8 cellular contexts compared by ENCODE assay signal in the genomic region with DNA sequence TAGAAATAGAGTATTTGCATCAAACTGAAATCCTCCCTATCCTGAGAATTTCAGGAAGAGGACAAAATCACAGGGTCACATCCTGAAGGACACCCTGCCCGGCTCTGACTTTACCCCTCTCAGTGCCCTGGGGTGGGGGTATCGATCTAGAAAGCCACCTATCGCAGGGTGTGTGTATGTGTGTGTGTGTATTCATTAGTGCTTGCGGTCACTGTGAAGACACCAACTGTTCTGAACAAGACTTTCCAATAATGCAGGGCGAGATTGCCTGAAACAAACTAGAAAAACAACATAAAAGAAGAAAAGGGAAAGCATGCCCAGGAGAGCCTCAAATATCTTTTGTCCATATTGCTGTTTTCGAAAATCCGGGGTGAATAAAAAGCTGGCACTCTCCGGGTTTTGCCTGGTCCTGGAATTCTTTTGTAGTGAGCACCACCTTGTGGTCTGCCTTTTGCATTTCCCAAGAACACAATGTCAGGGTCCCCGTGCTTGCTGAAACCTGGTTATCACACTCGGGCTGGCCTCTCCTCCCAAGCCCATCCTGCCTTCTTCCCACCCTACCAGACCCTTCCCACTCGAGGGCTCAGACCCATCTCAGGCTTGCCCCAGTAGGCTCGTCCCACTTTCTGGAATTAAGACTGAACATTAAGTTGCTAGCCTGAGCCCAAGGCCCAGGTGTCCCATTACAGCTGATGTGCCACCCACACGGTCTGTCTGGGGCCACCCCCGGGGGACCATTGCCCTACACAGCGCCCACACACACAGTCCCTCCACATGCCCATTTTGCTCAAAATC. TPM values are rescaled to one million over a fixed set of nuclear protein-coding genes. Genes with fewer than 3 reads are reported as not detected.
DNase-seq lines count a peak whose midpoint lies in the region; ATAC-seq and TF ChIP-seq lines count a peak whose summit lies in the region.

No MANE protein-coding gene starts in this region.

- H3K4me3 ChIP-seq in brain microvascular endothelial cell (ENCODE audit: low read depth, low read length) (no peak overlapping the region), spleen (no peak overlapping the region)

- ATAC-seq in HG03108 (IDR thresholded peaks at IDR 0.05; ENCODE audit: unreplicated experiment) (no peak), HG03342 (IDR thresholded peaks at IDR 0.05; ENCODE audit: unreplicated experiment) (no peak)

- H3K4me3 Mint-ChIP-seq in CD14-positive monocyte = peak overlapping the region in 1 of 2 donors; percentile 14

- H3K9me3 ChIP-seq in spleen = no peaks in the 10 kb centered on the region

- H3K36me3 ChIP-seq in brain microvascular endothelial cell (replicated peaks) (no peaks in the 10 kb centered on the region), spleen (no peaks in the 10 kb centered on the region)

- no peak overlapping the region for H3K27ac ChIP-seq in brain microvascular endothelial cell
- peak overlapping the region in 1 of 8 donors; percentile 60 for H3K27ac ChIP-seq in spleen

- DNase-seq in CD14-positive monocyte (ENCODE audit: low spot score) = no peak
- DNase-seq in H4 (ENCODE audit: low spot score) = peak; percentile 63
- peak; percentile 13 for DNase-seq in NCI-H524 treated with DMSO at 0.1 percent for 48 hours (lab: John Stamatoyannopoulos, UW)
- DNase-seq in brain microvascular endothelial cell = peak; percentile 63
- peak; percentile 73 for DNase-seq in iPS-NIHi11 (ENCODE audit: low spot score)
- no peak for DNase-seq in spleen

- peaks cover 8% of the 10 kb centered on the region for H3K4me1 Mint-ChIP-seq in CD14-positive monocyte

- WGBS in spleen, 5 donors = 31 to 44% (median 35%) methylated on average over 15 of the region's 15 CpGs

- no peak for TF ChIP-seq POLR2A in spleen (IDR thresholded peaks at IDR 0.05)

- H3K36me3 Mint-ChIP-seq in CD14-positive monocyte = no peaks in the 10 kb centered on the region

- in situ Hi-C loops in brain microvascular endothelial cell (cut with HindIII; ENCODE audit: low pct_ligation_motif_present, low sequenced_read_pairs) = loop anchor here (25.0 kb wide), 1 partner anchor 723 kb away; no protein-coding TSS in a partner anchor

- intact Hi-C loops in CD14-positive monocyte (cut with micrococcal nuclease) (loop anchor here in 1 of 2 donors (5.0 kb wide), 1 partner anchor 713 kb away; no protein-coding TSS in a partner anchor), spleen (cut with DNase I; ENCODE audit: low total_unique reads) (loop anchor here (5.0 to 10.0 kb wide), 2 partner anchors 486 to 708 kb away; no protein-coding TSS in a partner anchor)

- H3K27ac Mint-ChIP-seq in CD14-positive monocyte = no peak overlapping the region

- TF ChIP-seq CTCF in CD14-positive monocyte (IDR thresholded peaks at IDR 0.05) (peak; percentile 50), brain microvascular endothelial cell (IDR thresholded peaks at IDR 0.05; ENCODE audit: low read depth, low read length, missing control alignments) (peak; percentile 78), spleen (IDR thresholded peaks at IDR 0.05 in 8 of 11, conservative IDR thresholded peaks at IDR 0.05 in 3 of 11) (peak; percentile 40 to 74 (median 63))

- no peaks in the 10 kb centered on the region for H3K27me3 ChIP-seq in brain microvascular endothelial cell (replicated peaks)
- H3K27me3 ChIP-seq in spleen (replicated peaks in 1 of 7) = peaks cover 0 to 12% (median 0%) of the 10 kb centered on the region in 7 donors

- H3K4me1 ChIP-seq in spleen = peaks cover 0 to 38% (median 23%) of the 10 kb centered on the region in 6 donors

- H3K9me3 Mint-ChIP-seq in CD14-positive monocyte = no peaks in the 10 kb centered on the region

- peaks cover 0 to 4% (median 3%) of the 10 kb centered on the region in 3 donors for H3K27me3 Mint-ChIP-seq in CD14-positive monocyte (ENCODE audit: low read depth in 3 of 3)

RNA-seq across cellular contexts. Expression of a gene that starts 25.0 kb away (rescaled TPM):
- 10 to 100 TPM; 36.4 to 39.2 TPM for polyA plus RNA-seq in CD14-positive monocyte
- total RNA-seq in H4 (2014; rRNA removed; shearing (Covaris generic)) = 184 and 217 TPM in 2 replicates
- total RNA-seq in spleen = 10 to 100 TPM; 26.9 to 67.9 (median 32.8) TPM
- polyA plus RNA-seq in spleen = 10 to 100 TPM; 21.3 to 30.6 (median 29.6) TPM

Comparison
In these comparisons a context has a peak if more than half of its experiments do, and no peak if none do; other contexts are left out.
1. DNase-seq: peak in H4 (single experiment), NCI-H524 treated with DMSO at 0.1 percent for 48 hours (single experiment), brain microvascular endothelial cell (single experiment) and iPS-NIHi11 (single experiment); none in CD14-positive monocyte (single experiment) and spleen (single experiment).
2. Peak in every context shown above with its lines, with median percentiles within 50 percentile points of each other: CTCF ChIP-seq.